In genomic region chr1:226617109-226617508, GRCh38 we compare ENCODE assay signal across 15 cellular contexts.
DNase-seq lines count a peak whose midpoint lies in the region; ATAC-seq and TF ChIP-seq lines count a peak whose summit lies in the region.
"Had no signal": no experiment of that assay in that cellular context is flagged by ENCODE, and none has a peak within 500 bp of the region (broad histone marks: within the 10 kb centered on the region; RNA-seq: fewer than 3 reads in every experiment).

No MANE protein-coding gene starts in this region.

- no peak for TF ChIP-seq CTCF in natural killer cell (IDR thresholded peaks at IDR 0.05)
- TF ChIP-seq CTCF in endodermal cell (conservative IDR thresholded peaks at IDR 0.05) = no peak
- no peak for TF ChIP-seq CTCF in sigmoid colon (IDR thresholded peaks at IDR 0.05)

- 85 to 88% methylated on average over 5 to 8 of the region's 8 CpGs for WGBS in endodermal cell (ENCODE audit: insufficient coverage in 1 of 2, insufficient read length in 1 of 2), 2 experiments
- 88 to 94% methylated on average over 8 of the region's 8 CpGs for WGBS in sigmoid colon, 2 donors

- intact Hi-C loops in natural killer cell (cut with micrococcal nuclease) = no loop called here
- intact Hi-C loops in sigmoid colon (cut with DNase I) = no loop called here

- H3K9me3 ChIP-seq in endodermal cell (ENCODE audit: control insufficient read depth, low read length) (no peaks in the 10 kb centered on the region), sigmoid colon (peaks cover 0 to 2% (median under 1%) of the 10 kb centered on the region in 4 donors)

- H3K27me3 ChIP-seq in endodermal cell (ENCODE audit: control insufficient read depth, insufficient read depth, low read length, poor library complexity, severe bottlenecking) (no peaks in the 10 kb centered on the region), sigmoid colon (no peaks in the 10 kb centered on the region)
- H3K27me3 ChIP-seq: BLaER1 treated with 17β-estradiol and CSF1 and Interleukin-3, amounts not matched to agents 10 nM and 100 nM had no signal

- H3K27me3 Mint-ChIP-seq in natural killer cell treated with Interleukin-12 subunit alpha and Interleukin-12 subunit beta and Interleukin-15 and Interleukin-18, amount 100 ng/mL, for 72 hours = no peaks in the 10 kb centered on the region
- H3K27me3 Mint-ChIP-seq in natural killer cell (ENCODE audit: low read depth in 2 of 2) (no peaks in the 10 kb centered on the region), endodermal cell (ENCODE audit: insufficient read depth) (peaks cover 14% of the 10 kb centered on the region)

- no peak overlapping the region for H3K9ac ChIP-seq in endodermal cell (ENCODE audit: extremely low read depth, low read length, poor library complexity, severe bottlenecking)
- H3K9ac ChIP-seq: BLaER1 treated with 17β-estradiol and CSF1 and Interleukin-3, amounts not matched to agents 10 nM and 100 nM; GM23248 had no signal

- ATAC-seq in natural killer cell treated with Interleukin-12 subunit alpha and Interleukin-12 subunit beta and Interleukin-15 and Interleukin-18, amount 100 ng/mL, for 72 hours = no peak
- ATAC-seq in natural killer cell (no peak), HG03095 (IDR thresholded peaks at IDR 0.05; ENCODE audit: unreplicated experiment) (no peak)

- no peak for TF ChIP-seq EP300 in sigmoid colon (IDR thresholded peaks at IDR 0.05)

- H3K9me3 Mint-ChIP-seq in natural killer cell treated with Interleukin-12 subunit alpha and Interleukin-12 subunit beta and Interleukin-15 and Interleukin-18, amount 100 ng/mL, for 72 hours = no peaks in the 10 kb centered on the region
- H3K9me3 Mint-ChIP-seq in natural killer cell = no peaks in the 10 kb centered on the region
- H3K9me3 Mint-ChIP-seq in endodermal cell = peaks cover 6% of the 10 kb centered on the region
- H3K9me3 Mint-ChIP-seq: CD4-positive, CD25-positive, alpha-beta regulatory T cell had no signal

- TF ChIP-seq POLR2A in sigmoid colon (IDR thresholded peaks at IDR 0.05) = no peak

- no peaks in the 10 kb centered on the region for H3K4me1 ChIP-seq in endodermal cell (ENCODE audit: control insufficient read depth, insufficient read depth, low read length)
- no peaks in the 10 kb centered on the region for H3K4me1 ChIP-seq in sigmoid colon
- H3K4me1 ChIP-seq: BLaER1 treated with 17β-estradiol and CSF1 and Interleukin-3, amounts not matched to agents 10 nM and 100 nM had no signal

- H3K36me3 ChIP-seq in endodermal cell (ENCODE audit: control insufficient read depth, insufficient read depth, low read length) (no peaks in the 10 kb centered on the region), sigmoid colon (no peaks in the 10 kb centered on the region)
- H3K36me3 ChIP-seq: BLaER1 treated with 17β-estradiol and CSF1 and Interleukin-3, amounts not matched to agents 10 nM and 100 nM had no signal

- no peaks in the 10 kb centered on the region for H3K4me1 Mint-ChIP-seq in natural killer cell treated with Interleukin-12 subunit alpha and Interleukin-12 subunit beta and Interleukin-15 and Interleukin-18, amount 100 ng/mL, for 72 hours (ENCODE audit: low read depth in 2 of 2)
- H3K4me1 Mint-ChIP-seq in natural killer cell (no peaks in the 10 kb centered on the region), endodermal cell (no peaks in the 10 kb centered on the region)
- H3K4me1 Mint-ChIP-seq: CD4-positive, CD25-positive, alpha-beta regulatory T cell had no signal

- H3K27ac Mint-ChIP-seq in natural killer cell treated with Interleukin-12 subunit alpha and Interleukin-12 subunit beta and Interleukin-15 and Interleukin-18, amount 100 ng/mL, for 72 hours = no peak overlapping the region
- H3K27ac Mint-ChIP-seq in natural killer cell = no peak overlapping the region
- H3K27ac Mint-ChIP-seq in endodermal cell = no peak overlapping the region
- H3K27ac Mint-ChIP-seq: CD4-positive, CD25-positive, alpha-beta regulatory T cell had no signal

- H3K4me3 Mint-ChIP-seq in natural killer cell treated with Interleukin-12 subunit alpha and Interleukin-12 subunit beta and Interleukin-15 and Interleukin-18, amount 100 ng/mL, for 72 hours = no peak overlapping the region
- H3K4me3 Mint-ChIP-seq in natural killer cell = no peak overlapping the region
- no peak overlapping the region for H3K4me3 Mint-ChIP-seq in endodermal cell
- H3K4me3 Mint-ChIP-seq: CD4-positive, CD25-positive, alpha-beta regulatory T cell had no signal

- DNase-seq in natural killer cell treated with Interleukin-12 subunit alpha and Interleukin-12 subunit beta and Interleukin-15 and Interleukin-18, amount 100 ng/mL, for 72 hours (ENCODE audit: low spot score) = peak; percentile 28
- no peak for DNase-seq in natural killer cell
- DNase-seq in endodermal cell = peak; percentile 27
- peak; percentile 28 for DNase-seq in sigmoid colon
- DNase-seq in KG1 (lab: John Stamatoyannopoulos, UW) = no peak
- no peak for DNase-seq in HK-2 (ENCODE audit: unreplicated experiment)
- DNase-seq: ACHN; Calu3; CD4-positive, CD25-positive, alpha-beta regulatory T cell; DMS 273 treated with DMSO at 0.1 percent for 48 hours; GM23248; H7; IMR-90 had no signal

- H3K36me3 Mint-ChIP-seq in natural killer cell treated with Interleukin-12 subunit alpha and Interleukin-12 subunit beta and Interleukin-15 and Interleukin-18, amount 100 ng/mL, for 72 hours = no peaks in the 10 kb centered on the region
- no peaks in the 10 kb centered on the region for H3K36me3 Mint-ChIP-seq in natural killer cell
- H3K36me3 Mint-ChIP-seq in endodermal cell (ENCODE audit: low read depth) = no peaks in the 10 kb centered on the region
- H3K36me3 Mint-ChIP-seq: CD4-positive, CD25-positive, alpha-beta regulatory T cell had no signal

- no peak overlapping the region for H3K27ac ChIP-seq in endodermal cell (ENCODE audit: low read depth, low read length)
- no peak overlapping the region for H3K27ac ChIP-seq in sigmoid colon
- H3K27ac ChIP-seq: BLaER1 treated with 17β-estradiol and CSF1 and Interleukin-3, amounts not matched to agents 10 nM and 100 nM; GM23248 had no signal

- H3K4me3 ChIP-seq in endodermal cell (ENCODE audit: low read length) (no peak overlapping the region), sigmoid colon (no peak overlapping the region)
- H3K4me3 ChIP-seq: BLaER1 treated with 17β-estradiol and CSF1 and Interleukin-3, amounts not matched to agents 10 nM and 100 nM; GM23248 had no signal

Comparison
In these comparisons a context has a peak if more than half of its experiments do, and no peak if none do; other contexts are left out.
1. DNase-seq: peak in natural killer cell treated with Interleukin-12 subunit alpha and Interleukin-12 subunit beta and Interleukin-15 and Interleukin-18, amount 100 ng/mL, for 72 hours (single experiment), endodermal cell (single experiment) and sigmoid colon (single experiment); none in natural killer cell (single experiment), KG1 (single experiment) and HK-2 (single experiment).